ENCODE assay signal across 8 cellular contexts in genomic region chr5:151086905-151087360, GRCh38. TPM values are rescaled to one million over a fixed set of nuclear protein-coding genes. Genes with fewer than 3 reads are reported as not detected.
DNase-seq lines count a peak whose midpoint lies in the region; ATAC-seq, FAIRE-seq and TF ChIP-seq lines count a peak whose summit lies in the region.

No MANE protein-coding gene starts in this region.

- peaks cover 67% of the 10 kb centered on the region for H3K4me1 Mint-ChIP-seq in activated naive CD8-positive, alpha-beta T cell (ENCODE audit: low read depth)

- no peak for TF ChIP-seq CTCF in GM13976 (IDR thresholded peaks at IDR 0.05; ENCODE audit: borderline replicate concordance, control extremely low read depth, extremely low read depth, insufficient read depth, missing control alignments)

- no peaks in the 10 kb centered on the region for H3K27me3 Mint-ChIP-seq in activated naive CD8-positive, alpha-beta T cell

- peak overlapping the region; percentile 64 for H3K4me3 Mint-ChIP-seq in activated naive CD8-positive, alpha-beta T cell

- in situ Hi-C loops in GM13976 (cut with MboI; ENCODE audit: low sequenced_read_pairs, unreplicated experiment) = no loop called here

- peak; percentile 75 for ATAC-seq in HG02571 (IDR thresholded peaks at IDR 0.05; ENCODE audit: unreplicated experiment)

- peak; percentile 74 for TF ChIP-seq POLR2A in Raji (IDR thresholded peaks at IDR 0.05; ENCODE audit: insufficient read depth, low read depth, low read length)

- FAIRE-seq in HTR-8/SVneo (lab: Jason Lieb, UNC) = no peak

- no peaks in the 10 kb centered on the region for H3K9me3 Mint-ChIP-seq in activated naive CD8-positive, alpha-beta T cell (ENCODE audit: low read depth)

- no peaks in the 10 kb centered on the region for H3K36me3 Mint-ChIP-seq in activated naive CD8-positive, alpha-beta T cell

- peak; percentile 83 for DNase-seq in GM13976 (ENCODE audit: low spot score)
- peak; percentile 59 to 63 for DNase-seq in stimulated activated CD4-positive, alpha-beta T cell treated with anti-CD3 and anti-CD28 coated beads, Interleukin-12 subunit alpha, Interleukin-12 subunit beta, amount 100 ng/mL, for 24 hours (ENCODE audit: low read depth in 2 of 2)
- DNase-seq in GOT3 (lab: John Stamatoyannopoulos, UW) = no peak
- no peak for DNase-seq in SK-N-DZ (ENCODE audit: low spot score)
- DNase-seq in HTR-8/SVneo (ENCODE audit: insufficient read length, low spot score) = no peak

- peak overlapping the region; percentile 6 for H3K27ac Mint-ChIP-seq in activated naive CD8-positive, alpha-beta T cell

RNA-seq across cellular contexts. Expression of gene TNIP1, which starts 6.1 kb away (rescaled TPM):
- 28.2 and 39.3 TPM in 2 replicates for polyA plus RNA-seq in SK-N-DZ (2014; cell fraction: cytosol; rRNA removed)
- 16.4 and 27.8 TPM in 2 replicates for polyA plus RNA-seq in SK-N-DZ (2014; cell fraction: nucleus; rRNA removed)

Comparison
In these comparisons a context has a peak if more than half of its experiments do, and no peak if none do; other contexts are left out.
1. DNase-seq: peak in GM13976 (single experiment) and stimulated activated CD4-positive, alpha-beta T cell treated with anti-CD3 and anti-CD28 coated beads, Interleukin-12 subunit alpha, Interleukin-12 subunit beta, amount 100 ng/mL, for 24 hours (2 of 2); none in GOT3 (single experiment), SK-N-DZ (single experiment) and HTR-8/SVneo (single experiment).